Comparison of ENCODE assay signal across 16 cellular contexts in the genomic region with DNA sequence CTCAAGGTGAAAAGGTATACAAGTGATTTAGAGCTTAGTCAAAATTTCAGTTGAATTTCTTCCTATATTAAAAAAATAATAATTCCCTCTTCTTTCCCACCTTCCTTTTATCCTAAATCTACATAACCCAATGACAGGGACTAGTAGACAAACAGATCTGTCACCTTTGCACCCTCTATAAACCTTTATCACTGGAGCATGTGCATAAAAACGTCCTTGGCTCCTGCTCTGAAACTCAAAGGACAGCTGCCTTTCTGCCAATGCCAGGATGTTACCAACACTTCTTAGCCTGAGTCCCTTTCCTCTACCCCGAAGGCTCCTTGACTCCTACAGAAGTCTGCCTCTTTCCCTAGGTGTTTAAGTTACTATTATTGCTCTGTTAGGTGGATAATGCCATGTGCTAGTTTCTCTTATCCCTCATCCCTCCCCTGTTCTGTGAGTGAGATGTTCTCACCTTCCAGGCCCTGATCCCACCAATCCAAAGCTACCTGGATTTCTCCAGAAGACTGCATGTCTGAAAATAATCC. TPM values are rescaled to one million over a fixed set of nuclear protein-coding genes. Genes with fewer than 3 reads are reported as not detected.
A peak's percentile ranks its signal among the peaks of the same experiment; 100 is the strongest.
DNase-seq lines count a peak whose midpoint lies in the region; ATAC-seq, FAIRE-seq and TF ChIP-seq lines count a peak whose summit lies in the region.
"Had no signal": no experiment of that assay in that cellular context is flagged by ENCODE, and none has a peak within 500 bp of the region (broad histone marks: within the 10 kb centered on the region; RNA-seq: fewer than 3 reads in every experiment).

No MANE protein-coding gene starts in this region.

- TF ChIP-seq RAD21 in liver (IDR thresholded peaks at IDR 0.05) (no peak), HepG2 (CRISPR knock-in tag; IDR thresholded peaks at IDR 0.05) (no peak)

- ATAC-seq in HepG2 = no peak
- ATAC-seq in right lobe of liver = peak; percentile 76 to 89 (median 84)
- ATAC-seq in heart right ventricle = no peak
- ATAC-seq: A549 had no signal

- peaks cover 1 to 28% (median 21%) of the 10 kb centered on the region in 4 donors for H3K4me1 ChIP-seq in liver (ENCODE audit: control insufficient read depth in 4 of 4, insufficient read depth in 4 of 4, low read length in 3 of 4)
- H3K4me1 ChIP-seq in HepG2 (ENCODE audit: insufficient read depth, low read length) = no peaks in the 10 kb centered on the region
- peaks cover 0 to 10% (median 4%) of the 10 kb centered on the region in 4 donors for H3K4me1 ChIP-seq in right lobe of liver
- peaks cover 0 to 12% (median 10%) of the 10 kb centered on the region in 9 donors for H3K4me1 ChIP-seq in heart right ventricle
- H3K4me1 ChIP-seq in mammary epithelial cell (ENCODE audit: insufficient read depth, low read length) = no peaks in the 10 kb centered on the region
- H3K4me1 ChIP-seq: A549, BLaER1, HAP-1 had no signal

- H3K27me3 ChIP-seq in liver (ENCODE audit: control insufficient read depth in 4 of 4, insufficient read depth in 4 of 4, low read length in 3 of 4) = peaks cover 0 to 7% (median 0%) of the 10 kb centered on the region in 4 donors
- peaks cover 3 to 9% of the 10 kb centered on the region in 2 experiments for H3K27me3 ChIP-seq in HepG2 (ENCODE audit: control insufficient read depth in 1 of 2, insufficient read depth in 2 of 2, low read length in 2 of 2)
- H3K27me3 ChIP-seq in right lobe of liver = peaks cover 0 to 10% of the 10 kb centered on the region in 2 donors
- H3K27me3 ChIP-seq in heart right ventricle = peaks cover 0 to 50% (median 33%) of the 10 kb centered on the region in 7 donors
- peaks cover 19% of the 10 kb centered on the region for H3K27me3 ChIP-seq in mammary epithelial cell (ENCODE audit: insufficient read depth, low read length)

- TF ChIP-seq CTCF in liver (IDR thresholded peaks at IDR 0.05; ENCODE audit: low read depth, low read length, missing input control) (no peak), HepG2 (CRISPR knock-in tag; IDR thresholded peaks at IDR 0.05) (no peak), right lobe of liver (IDR thresholded peaks at IDR 0.05) (no peak), heart right ventricle (IDR thresholded peaks at IDR 0.05) (no peak), mammary epithelial cell (conservative IDR thresholded peaks at IDR 0.05 in 1 of 2, IDR thresholded peaks at IDR 0.05 in 1 of 2; ENCODE audit: extremely low read depth in 1 of 2, insufficient read depth in 1 of 2, low read depth in 1 of 2, low read length in 2 of 2) (no peak)

- H3K27ac ChIP-seq in liver (ENCODE audit: low read depth in 1 of 2, low read length in 2 of 2) = no peak overlapping the region
- H3K27ac ChIP-seq in HepG2 (ENCODE audit: extremely low read length, insufficient read depth, low read length) = no peak overlapping the region
- H3K27ac ChIP-seq in right lobe of liver = no peak overlapping the region
- no peak overlapping the region for H3K27ac ChIP-seq in heart right ventricle
- H3K27ac ChIP-seq in mammary epithelial cell (ENCODE audit: insufficient read depth, low read depth, low read length) = no peak overlapping the region
- H3K27ac ChIP-seq: A549, BLaER1 had no signal

- TF ChIP-seq EP300 in HepG2 (IDR thresholded peaks at IDR 0.05; ENCODE audit: low read depth in 2 of 2, low read length in 2 of 2) = no peak
- TF ChIP-seq EP300 in HepG2 (CRISPR knock-in tag; IDR thresholded peaks at IDR 0.05; ENCODE audit: borderline replicate concordance) = no peak

- FAIRE-seq in HepG2 (lab: Jason Lieb, UNC) = no peak
- FAIRE-seq: A549, GM19239, H1 had no signal

- CTCF ChIA-PET in HepG2 (lab: Yijun Ruan, JAX; ENCODE audit: low intra/inter-chr PET ratio, low total read pairs) (no interaction called here), mammary epithelial cell (lab: Charles Lee; ENCODE audit: low non-redundant PET) (no interaction called here)

- 19% methylated on average over 2 of the region's 2 CpGs for WGBS in liver
- WGBS in HepG2 (ENCODE audit: low lambda C conversion rate) = 2% methylated on average over 2 of the region's 2 CpGs
- WGBS in right lobe of liver (ENCODE audit: insufficient coverage, low coverage, low lambda C conversion rate, missing lambda C conversion rate) = 22% methylated on average over 2 of the region's 2 CpGs
- 37 to 42% methylated on average over 2 of the region's 2 CpGs for WGBS in heart right ventricle, 2 donors
- WGBS in mammary epithelial cell (ENCODE audit: low coverage, missing lambda C conversion rate) = 25% methylated on average over 2 of the region's 2 CpGs

- TF ChIP-seq POLR2A in HepG2 (IDR thresholded peaks at IDR 0.05; ENCODE audit: insufficient read depth in 1 of 2, low read depth in 2 of 2, low read length in 2 of 2) (no peak), right lobe of liver (IDR thresholded peaks at IDR 0.05) (no peak)

- H3K9ac ChIP-seq in liver (ENCODE audit: low read depth in 1 of 2, low read length in 2 of 2) (no peak overlapping the region), HepG2 (ENCODE audit: insufficient read depth, low read depth, low read length) (no peak overlapping the region), mammary epithelial cell (ENCODE audit: insufficient read depth, low read length) (no peak overlapping the region)
- H3K9ac ChIP-seq: BLaER1 had no signal

- H2AFZ ChIP-seq in HepG2 (ENCODE audit: low read length) (no peak overlapping the region), mammary epithelial cell (ENCODE audit: low read depth, low read length) (no peak overlapping the region)

- dilution Hi-C loops in mammary epithelial cell (cut with HindIII; ENCODE audit: low sequenced_read_pairs) = no loop called here

- no peak overlapping the region for H3K4me2 ChIP-seq in HepG2 (ENCODE audit: low read depth, low read length)
- no peak overlapping the region for H3K4me2 ChIP-seq in mammary epithelial cell (ENCODE audit: insufficient read depth, low read depth, low read length)
- H3K4me2 ChIP-seq: A549, BLaER1 had no signal

- H3K79me2 ChIP-seq in HepG2 (ENCODE audit: insufficient read depth, low read length) (no peaks in the 10 kb centered on the region), mammary epithelial cell (ENCODE audit: insufficient read depth, low read length) (no peaks in the 10 kb centered on the region)

- POLR2A ChIA-PET in HepG2 (lab: Yijun Ruan, JAX) = no interaction called here

- in situ Hi-C loops in HepG2 (cut with HindIII; ENCODE audit: extremely low pct_ligation_motif_present, low pct_unique_long_range_greater_than_20kb) = no loop called here
- in situ Hi-C loops in mammary epithelial cell (cut with MboI; ENCODE audit: low sequenced_read_pairs in 2 of 2) = no loop called here

- intact Hi-C loops in HepG2 (cut with micrococcal nuclease; ENCODE audit: unreplicated experiment) (no loop called here), right lobe of liver (cut with DNase I) (no loop called here), heart right ventricle (cut with DNase I) (no loop called here), mammary epithelial cell (cut with micrococcal nuclease) (no loop called here)

- H3K36me3 ChIP-seq in liver (ENCODE audit: control insufficient read depth in 4 of 4, insufficient read depth in 3 of 4, low read depth in 1 of 4, low read length in 3 of 4) (no peaks in the 10 kb centered on the region), HepG2 (replicated peaks in 1 of 2; ENCODE audit: control insufficient read depth in 1 of 2, insufficient read depth in 2 of 2, low read length in 2 of 2) (no peaks in the 10 kb centered on the region), right lobe of liver (no peaks in the 10 kb centered on the region), heart right ventricle (no peaks in the 10 kb centered on the region), mammary epithelial cell (ENCODE audit: insufficient read depth, low read length) (no peaks in the 10 kb centered on the region)
- H3K36me3 ChIP-seq: BLaER1, HAP-1 had no signal

- H4K20me1 ChIP-seq in HepG2 (ENCODE audit: insufficient read depth, low read length) (no peaks in the 10 kb centered on the region), mammary epithelial cell (ENCODE audit: insufficient read depth, low read length) (no peaks in the 10 kb centered on the region)
- H4K20me1 ChIP-seq: BLaER1 had no signal

- H3K9me3 ChIP-seq in liver (ENCODE audit: control insufficient read depth in 4 of 4, low read length in 3 of 4) = no peaks in the 10 kb centered on the region
- H3K9me3 ChIP-seq in HepG2 (ENCODE audit: low read length) = no peaks in the 10 kb centered on the region
- no peaks in the 10 kb centered on the region for H3K9me3 ChIP-seq in right lobe of liver
- H3K9me3 ChIP-seq in heart right ventricle = no peaks in the 10 kb centered on the region
- no peaks in the 10 kb centered on the region for H3K9me3 ChIP-seq in mammary epithelial cell (replicated peaks; ENCODE audit: insufficient read depth, low read length)
- H3K9me3 ChIP-seq: A549, HAP-1 had no signal

- BruUV-seq in HepG2 (replicated peaks; lab: Mats Ljungman, UMichigan) = no TSS peak
- no TSS peak for BruUV-seq in mammary epithelial cell (replicated peaks; lab: Mats Ljungman, UMichigan)

- DNase-seq in HepG2 (ENCODE audit: low spot score) = no peak
- DNase-seq in cerebellar cortex (ENCODE audit: low spot score) = peak; percentile 51
- DNase-seq in right lobe of liver = no peak
- no peak for DNase-seq in heart right ventricle
- DNase-seq in activated CD8-positive, alpha-beta memory T cell treated with anti-CD3 and anti-CD28 coated beads, Interleukin-2, amount 50 U/mL, for 4 hours = no peak
- no peak for DNase-seq in mammary epithelial cell
- DNase-seq: CD4-positive, CD25-positive, alpha-beta regulatory T cell; DMS 273 treated with DMSO at 0.1 percent for 48 hours; GF-D8 had no signal

- H3K4me3 ChIP-seq in liver (ENCODE audit: low read depth in 1 of 3, low read length in 3 of 3) (no peak overlapping the region), HepG2 (replicated peaks in 1 of 3; ENCODE audit: insufficient read depth in 1 of 3, low read depth in 2 of 3, low read length in 3 of 3) (no peak overlapping the region), right lobe of liver (no peak overlapping the region), heart right ventricle (no peak overlapping the region), mammary epithelial cell (replicated peaks in 1 of 3; ENCODE audit: insufficient read depth in 1 of 3, low read depth in 2 of 3, low read length in 3 of 3) (no peak overlapping the region)
- H3K4me3 ChIP-seq: A549, BLaER1, HAP-1 had no signal

RNA-seq across cellular contexts. Expression of gene CLVS2, which starts 4.3 kb away (rescaled TPM):
- total RNA-seq in liver = under 1 TPM in 1 of 2 donors, not detected in 1; 0.25 TPM
- polyA plus RNA-seq in liver = not detected
- total RNA-seq in HepG2 (2016; rRNA removed; fragmentation: Illumina TruSeq; extraction: Trizol) = not detected in 2 replicates
- not detected in 2 replicates for total RNA-seq in HepG2 (2016; cell fraction: cytosol; rRNA removed; fragmentation: Illumina TruSeq; extraction: Trizol; ENCODE audit: low read depth)
- total RNA-seq in HepG2 (2016; cell fraction: insoluble cytoplasmic fraction; rRNA removed; fragmentation: Illumina TruSeq; extraction: Trizol) = not detected in 2 replicates
- not detected in 2 replicates for total RNA-seq in HepG2 (2016; cell fraction: membrane; rRNA removed; fragmentation: Illumina TruSeq; extraction: Trizol)
- not detected in 2 replicates for total RNA-seq in HepG2 (2016; cell fraction: nucleus; rRNA removed; fragmentation: Illumina TruSeq; extraction: Trizol)
- not detected in 2 replicates for polyA plus RNA-seq in HepG2 (2011; rRNA removed)
- polyA plus RNA-seq in HepG2 (2011; cell fraction: cytosol; rRNA removed) = not detected in 2 replicates
- polyA plus RNA-seq in HepG2 (2011; cell fraction: nucleus; rRNA removed) = not detected in 2 replicates
- polyA plus RNA-seq in HepG2 (2012) = not detected in 2 replicates
- polyA plus RNA-seq in HepG2 (2016; cell fraction: cytosol; fragmentation: Illumina TruSeq; extraction: Trizol; ENCODE audit: low read depth) = not detected in 2 replicates
- polyA plus RNA-seq in HepG2 (2016; cell fraction: insoluble cytoplasmic fraction; fragmentation: Illumina TruSeq; extraction: Trizol; ENCODE audit: low read depth) = not detected in 2 replicates
- not detected in 2 replicates for polyA plus RNA-seq in HepG2 (2016; cell fraction: membrane; fragmentation: Illumina TruSeq; extraction: Trizol; ENCODE audit: low read depth)
- polyA plus RNA-seq in HepG2 (2016; cell fraction: nucleus; fragmentation: Illumina TruSeq; extraction: Trizol; ENCODE audit: insufficient read depth, low read depth) = not detected in 2 replicates
- polyA minus RNA-seq in HepG2 (2011; rRNA and poly(A)+ RNA removed; ENCODE audit: low replicate concordance) = not detected in 2 replicates
- not detected in 2 replicates for polyA minus RNA-seq in HepG2 (2011; cell fraction: cytosol; rRNA and poly(A)+ RNA removed)
- polyA minus RNA-seq in HepG2 (2011; cell fraction: nucleus; rRNA and poly(A)+ RNA removed) = not detected in 2 replicates
- total RNA-seq in right lobe of liver = under 1 TPM in 2 of 6 experiments, not detected in 4; 0.02 to 0.15 TPM
- under 1 TPM in 5 of 10 donors, not detected in 5; 0.05 to 0.41 (median 0.19) TPM for total RNA-seq in heart right ventricle
- polyA plus RNA-seq in heart right ventricle = under 1 TPM in 1 of 2 donors, not detected in 1; under 0.01 TPM
- not detected for total RNA-seq in mammary epithelial cell
- not detected for polyA plus RNA-seq in mammary epithelial cell
- polyA minus RNA-seq in mammary epithelial cell = not detected
- total RNA-seq: CD4-positive, CD25-positive, alpha-beta regulatory T cell; HT1080 had no signal
- polyA plus RNA-seq: CD4-positive, CD25-positive, alpha-beta regulatory T cell had no signal

Comparison
In these comparisons a context has a peak if more than half of its experiments do, and no peak if none do; other contexts are left out.
1. ATAC-seq: peak in right lobe of liver (4 of 4); none in HepG2 (single experiment) and heart right ventricle (0 of 8).